ENCODE assay signal across 17 cellular contexts in genomic region chr16:23699100-23699499, GRCh38. TPM values are rescaled to one million over a fixed set of nuclear protein-coding genes. Genes with fewer than 3 reads are reported as not detected.
DNase-seq lines count a peak whose midpoint lies in the region; ATAC-seq and TF ChIP-seq lines count a peak whose summit lies in the region.
"Had no signal": no experiment of that assay in that cellular context is flagged by ENCODE, and none has a peak within 500 bp of the region (broad histone marks: within the 10 kb centered on the region; RNA-seq: fewer than 3 reads in every experiment).

No MANE protein-coding gene starts in this region.

- H3K4me3 Mint-ChIP-seq in memory B cell, result peak overlapping the region; percentile 41
- H3K4me3 Mint-ChIP-seq: activated T-cell treated with anti-CD3 and anti-CD28 coated beads, Interleukin-2, amount 50 U/mL, for 24 hours; nephron had no signal

- peaks cover 13% of the 10 kb centered on the region for H3K4me1 Mint-ChIP-seq in memory B cell
- H3K4me1 Mint-ChIP-seq: nephron had no signal

- peaks cover 3% of the 10 kb centered on the region for H3K36me3 Mint-ChIP-seq in memory B cell

- H3K27me3 Mint-ChIP-seq in memory B cell, result peaks cover 12% of the 10 kb centered on the region

- H3K27ac Mint-ChIP-seq in memory B cell, result no peak overlapping the region
- H3K27ac Mint-ChIP-seq: activated T-cell treated with anti-CD3 and anti-CD28 coated beads, Interleukin-2, amount 50 U/mL, for 24 hours; nephron had no signal

- no peak for TF ChIP-seq EP300 in gastroesophageal sphincter (IDR thresholded peaks at IDR 0.05)

- H3K4me3 ChIP-seq in brain microvascular endothelial cell (ENCODE audit: low read depth, low read length) (no peak overlapping the region), gastroesophageal sphincter (no peak overlapping the region)
- H3K4me3 ChIP-seq: right lobe of liver, SJSA1 had no signal

- no peaks in the 10 kb centered on the region for H3K36me3 ChIP-seq in brain microvascular endothelial cell (replicated peaks)
- no peaks in the 10 kb centered on the region for H3K36me3 ChIP-seq in gastroesophageal sphincter
- H3K36me3 ChIP-seq: right lobe of liver, SJSA1, WERI-Rb-1 had no signal

- no peaks in the 10 kb centered on the region for H3K27me3 ChIP-seq in brain microvascular endothelial cell (replicated peaks)
- peaks cover 28% of the 10 kb centered on the region for H3K27me3 ChIP-seq in gastroesophageal sphincter
- H3K27me3 ChIP-seq: right lobe of liver, SJSA1 had no signal

- peak; percentile 100 for ATAC-seq in memory B cell (ENCODE audit: low read depth)
- no peak for ATAC-seq in gastroesophageal sphincter
- ATAC-seq: foreskin keratinocyte had no signal

- TF ChIP-seq CTCF in brain microvascular endothelial cell (IDR thresholded peaks at IDR 0.05; ENCODE audit: low read depth, low read length, missing control alignments), result no peak
- no peak for TF ChIP-seq CTCF in gastroesophageal sphincter (IDR thresholded peaks at IDR 0.05)

- H3K9me3 Mint-ChIP-seq in memory B cell, result peaks cover 4% of the 10 kb centered on the region

- 88% methylated on average over 4 of the region's 4 CpGs; no CpG with 5 or more reads in 1 of the 2 donors for WGBS in gastroesophageal sphincter (ENCODE audit: low coverage in 1 of 2), 2 donors

- in situ Hi-C loops in Caki2 (cut with HindIII; ENCODE audit: low pct_unique_long_range_greater_than_20kb, low sequenced_read_pairs), result no loop called here
- in situ Hi-C loops in KBM-7 (cut with MboI; ENCODE audit: low pct_unique_long_range_greater_than_20kb, low sequenced_read_pairs), result no loop called here
- in situ Hi-C loops in brain microvascular endothelial cell (cut with HindIII; ENCODE audit: low pct_ligation_motif_present, low sequenced_read_pairs), result no loop called here

- H3K4me1 ChIP-seq in gastroesophageal sphincter, result peaks cover 0 to 10% (median 0%) of the 10 kb centered on the region in 3 donors
- H3K4me1 ChIP-seq: foreskin keratinocyte, right lobe of liver, SJSA1 had no signal

- H3K27ac ChIP-seq in brain microvascular endothelial cell (no peak overlapping the region), gastroesophageal sphincter (no peak overlapping the region)
- H3K27ac ChIP-seq: foreskin keratinocyte, right lobe of liver, SJSA1, WERI-Rb-1 had no signal

- DNase-seq in Caki2 (ENCODE audit: low read depth), result peak; percentile 11
- peak; percentile 31 for DNase-seq in KBM-7
- DNase-seq in UCSD-AML1 (lab: John Stamatoyannopoulos, UW; ENCODE audit: unreplicated experiment), result peak; percentile 40
- peak; percentile 25 to 43 for DNase-seq in memory B cell (ENCODE audit: low spot score in 2 of 2)
- DNase-seq in NCI-H2107 treated with DMSO at 0.1 percent for 48 hours (lab: John Stamatoyannopoulos, UW; ENCODE audit: unreplicated experiment), result no peak
- no peak for DNase-seq in brain microvascular endothelial cell
- DNase-seq in cerebellar cortex (ENCODE audit: low spot score), result no peak
- DNase-seq: activated T-cell treated with anti-CD3 and anti-CD28 coated beads, Interleukin-2, amount 50 U/mL, for 24 hours; NCI-H1105; NCI-H524; right lobe of liver; WERI-Rb-1 had no signal

- TF ChIP-seq POLR2A in gastroesophageal sphincter (IDR thresholded peaks at IDR 0.05), result no peak

- H3K9me3 ChIP-seq in gastroesophageal sphincter, result peaks cover 0 to 11% (median 0%) of the 10 kb centered on the region in 3 donors
- H3K9me3 ChIP-seq: right lobe of liver, SJSA1 had no signal

RNA-seq across cellular contexts. Expression of gene ERN2, which starts 13.9 kb away (rescaled TPM):
- total RNA-seq in Caki2 (2014; rRNA removed; shearing (Covaris generic); ENCODE audit: low replicate concordance), result 0.12 and 0.14 TPM in 2 replicates
- total RNA-seq in gastroesophageal sphincter, result 1 to 10 TPM in 1 of 4 donors, not detected in 3; 2.3 TPM
- total RNA-seq: astrocyte, foreskin keratinocyte, right lobe of liver, SJSA1 had no signal

RNA-seq across cellular contexts. Expression of gene PLK1, which starts 20.4 kb away (rescaled TPM):
- total RNA-seq in Caki2 (2014; rRNA removed; shearing (Covaris generic); ENCODE audit: low replicate concordance), result 20.9 and 23.2 TPM in 2 replicates
- 1 to 10 TPM in 3 of 4 donors, under 1 TPM in 1; 0.94 to 3.3 (median 1.3) TPM for total RNA-seq in gastroesophageal sphincter

RNA-seq across cellular contexts. Expression of gene CHP2, which starts 55.7 kb away (rescaled TPM):
- total RNA-seq in Caki2 (2014; rRNA removed; shearing (Covaris generic); ENCODE audit: low replicate concordance), result not detected in 2 replicates
- not detected for total RNA-seq in gastroesophageal sphincter
- total RNA-seq: astrocyte, foreskin keratinocyte, right lobe of liver, SJSA1 had no signal

RNA-seq across cellular contexts. Expression of gene DCTN5, which starts 57.8 kb away (rescaled TPM):
- total RNA-seq in Caki2 (2014; rRNA removed; shearing (Covaris generic); ENCODE audit: low replicate concordance), result 48.7 and 108 TPM in 2 replicates
- 10 to 100 TPM; 39.4 to 76.1 (median 57.6) TPM for total RNA-seq in gastroesophageal sphincter

RNA-seq across cellular contexts. Expression of gene PALB2, which starts 58.0 kb away (rescaled TPM):
- 8.0 and 12.0 TPM in 2 replicates for total RNA-seq in Caki2 (2014; rRNA removed; shearing (Covaris generic); ENCODE audit: low replicate concordance)
- total RNA-seq in gastroesophageal sphincter, result 10 to 100 TPM in 2 of 4 donors, 1 to 10 TPM in 2; 8.5 to 11.1 (median 9.7) TPM

Comparison
In these comparisons a context has a peak if more than half of its experiments do, and no peak if none do; other contexts are left out.
1. DNase-seq: peak in Caki2 (single experiment), KBM-7 (single experiment), UCSD-AML1 (single experiment) and memory B cell (2 of 2); none in NCI-H2107 treated with DMSO at 0.1 percent for 48 hours (single experiment), brain microvascular endothelial cell (single experiment) and cerebellar cortex (single experiment).